ENCODE assay signal across 35 cellular contexts in the genomic region with DNA sequence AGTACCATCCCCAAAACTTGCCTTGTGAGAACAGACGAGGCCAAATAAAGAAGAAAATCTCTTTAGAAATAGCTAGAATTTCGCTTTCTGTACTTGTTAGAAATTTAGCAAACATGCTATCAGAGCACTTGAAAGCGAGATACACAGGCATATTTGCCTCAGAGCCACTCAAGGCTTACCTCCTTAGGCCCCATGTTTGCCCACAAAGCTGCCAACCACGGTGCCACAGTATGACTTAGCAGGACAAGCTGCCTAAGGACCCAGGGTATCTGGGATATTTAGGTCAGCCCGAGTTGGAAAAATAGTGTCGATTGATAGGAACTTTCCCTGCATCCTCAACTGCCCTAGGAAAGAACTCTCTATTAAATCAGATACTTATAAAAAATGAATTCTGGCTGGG. TPM values are rescaled to one million over a fixed set of nuclear protein-coding genes. Genes with fewer than 3 reads are reported as not detected.
"Had no signal": no experiment of that assay in that cellular context is flagged by ENCODE, and none has a peak within 500 bp of the region (broad histone marks: within the 10 kb centered on the region; RNA-seq: fewer than 3 reads in every experiment).

No MANE protein-coding gene starts in this region.

- H3K27ac ChIP-seq: adrenal gland, body of pancreas, brain microvascular endothelial cell, breast epithelium, VCaP had no signal

- ATAC-seq: activated CD8-positive, alpha-beta T cell treated with anti-CD3 and anti-CD28 coated beads for 36 hours; activated naive CD4-positive, alpha-beta T cell treated with anti-CD3 and anti-CD28 coated beads, Interleukin-2, amount 50 U/mL, for 72 hours; activated T-cell treated with anti-CD3 and anti-CD28 coated beads, Interleukin-2, amount 50 U/mL, for 4 hours; activated T-cell treated with anti-CD3 and anti-CD28 coated beads, Interleukin-2, amount 50 U/mL, for 72 hours; activated T-helper 17 cell treated with anti-CD3 and anti-CD28 coated beads, Interleukin-2, amount 50 U/mL, for 72 hours; body of pancreas; T-cell; T-helper 17 cell had no signal

- FAIRE-seq: astrocyte, TTC549 had no signal

- H3K9me3 ChIP-seq: adrenal gland, body of pancreas, breast epithelium had no signal

- H3K36me3 ChIP-seq: adrenal gland, brain microvascular endothelial cell, breast epithelium had no signal

- DNase-seq: activated B cell treated with CpG ODN at 0.5 μM for 24 hours; activated CD4-positive, alpha-beta memory T cell treated with anti-CD3 and anti-CD28 coated beads for 36 hours; activated CD4-positive, alpha-beta T cell treated with anti-CD3 and anti-CD28 coated beads for 4 hours; activated CD4-positive, alpha-beta T cell treated with anti-CD3 and anti-CD28 coated beads, Interleukin-2, amount 10 ng/mL, durations not matched to agents 24 days and 14 days; activated CD4-positive, alpha-beta T cell treated with anti-CD3 and anti-CD28 coated beads, Interleukin-2, amount 50 U/mL, for 1 hour; activated CD4-positive, alpha-beta T cell treated with anti-CD3 and anti-CD28 coated beads, Interleukin-2, amount 50 U/mL, for 4 hours; activated CD4-positive, CD25-positive, alpha-beta regulatory T cell treated with anti-CD3 and anti-CD28 coated beads, Interleukin-2, amount 50 U/mL, for 72 hours; activated CD8-positive, alpha-beta memory T cell treated with anti-CD3 and anti-CD28 coated beads, Interleukin-2, amount 50 U/mL, for 4 hours; activated CD8-positive, alpha-beta T cell treated with anti-CD3 and anti-CD28 coated beads for 36 hours; activated effector memory CD4-positive, alpha-beta T cell treated with anti-CD3 and anti-CD28 coated beads, Interleukin-2, amount 50 U/mL, for 16 hours; activated gamma-delta T cell treated with Interleukin-2 at 50 U/mL for 16 hours; activated naive CD4-positive, alpha-beta T cell; activated naive CD4-positive, alpha-beta T cell treated with anti-CD3 and anti-CD28 coated beads for 36 hours; activated naive CD4-positive, alpha-beta T cell treated with anti-CD3 and anti-CD28 coated beads, Interleukin-2, amount 50 U/mL, for 16 hours; activated naive CD8-positive, alpha-beta T cell treated with anti-CD3 and anti-CD28 coated beads for 36 hours; activated T-cell treated with anti-CD3 and anti-CD28 coated beads for 4 hours; activated T-cell treated with anti-CD3 and anti-CD28 coated beads, Interleukin-2, amount 50 U/mL, for 1 hour; activated T-cell treated with anti-CD3 and anti-CD28 coated beads, Interleukin-2, amount 50 U/mL, for 4 hours; activated T-cell treated with anti-CD3 and anti-CD28 coated beads, Interleukin-2, amount 50 U/mL, for 72 hours; adrenal gland; amniotic stem cell; aorta; body of pancreas; brain microvascular endothelial cell; central memory CD4-positive, alpha-beta T cell; T-cell; T-helper 17 cell; T-helper 9 cell had no signal

- H3K4me3 ChIP-seq: adrenal gland, body of pancreas, breast epithelium had no signal

- H3K4me1 ChIP-seq: adrenal gland, body of pancreas, breast epithelium had no signal

- H3K27me3 ChIP-seq: adrenal gland, body of pancreas, brain microvascular endothelial cell, breast epithelium had no signal

RNA-seq across cellular contexts. Expression of a gene that starts 24.2 kb away (rescaled TPM):
- total RNA-seq: activated B cell treated with CpG ODN at 0.5 μM for 24 hours; activated CD4-positive, alpha-beta memory T cell treated with anti-CD3 and anti-CD28 coated beads for 36 hours; activated naive CD4-positive, alpha-beta T cell treated with anti-CD3 and anti-CD28 coated beads for 36 hours; T-helper 1 cell treated with Interleukin-12 subunit alpha and Interleukin-12 subunit beta and Interleukin-4 antibody, amounts not matched to agents 30 ng/mL and 1 ng/mL, for 36 hours; T-helper 17 cell had no signal
